In the genomic region with DNA sequence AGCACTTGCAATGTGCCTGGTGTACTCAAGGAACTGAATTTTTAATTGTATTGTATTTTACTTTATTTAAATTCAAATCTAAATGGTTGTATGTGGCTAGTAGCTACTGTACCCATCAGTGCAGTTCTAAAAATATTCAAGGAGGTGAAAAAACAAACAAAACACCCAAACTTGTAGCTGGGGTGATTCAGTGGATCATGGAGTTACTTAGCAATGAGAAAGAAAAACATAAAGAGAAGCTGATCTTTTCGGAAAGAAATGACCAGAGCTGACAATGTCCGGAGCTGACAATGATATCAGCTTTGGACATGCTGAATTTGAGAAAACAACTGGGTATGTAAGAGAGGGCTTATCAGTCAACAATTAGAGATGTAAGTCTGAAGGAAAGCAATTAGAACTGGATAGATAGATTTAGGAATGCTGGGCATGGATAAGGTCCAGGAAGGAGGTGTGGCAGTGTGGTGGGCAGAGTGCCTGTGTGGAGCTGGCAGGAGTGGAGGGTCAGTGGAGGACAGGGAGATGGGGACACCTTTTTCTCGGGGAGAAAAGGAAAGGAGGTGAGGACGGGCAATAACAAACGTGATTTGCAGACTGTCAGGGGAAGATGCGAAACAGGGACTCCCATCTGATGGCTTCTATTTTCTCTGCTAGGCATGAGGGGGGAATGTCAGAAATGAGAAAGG, we compare ENCODE assay signal across 17 cellular contexts.
DNase-seq lines count a peak whose midpoint lies in the region; ATAC-seq and TF ChIP-seq lines count a peak whose summit lies in the region.
"Had no signal": no experiment of that assay in that cellular context is flagged by ENCODE, and none has a peak within 500 bp of the region (broad histone marks: within the 10 kb centered on the region; RNA-seq: fewer than 3 reads in every experiment).

No MANE protein-coding gene starts in this region.

- peaks cover 12% of the 10 kb centered on the region for H3K4me1 Mint-ChIP-seq in HFFc6 (ENCODE audit: low read depth)

- H3K27ac ChIP-seq in right cardiac atrium (ENCODE audit: low read length), result peak overlapping the region; percentile 43

- H3K9me3 ChIP-seq in right cardiac atrium (ENCODE audit: control insufficient read depth, low read length), result no peaks in the 10 kb centered on the region

- H3K36me3 Mint-ChIP-seq in HFFc6 (ENCODE audit: low read depth), result no peaks in the 10 kb centered on the region

- 39% methylated on average over 6 of the region's 6 CpGs for WGBS in right cardiac atrium

- H3K4me3 ChIP-seq in cardiac fibroblast (replicated peaks in 1 of 2; ENCODE audit: low read depth in 2 of 2, low read length in 2 of 2) (no peak overlapping the region), right cardiac atrium (ENCODE audit: low read length) (no peak overlapping the region)

- peak overlapping the region; percentile 57 for H3K27ac Mint-ChIP-seq in HFFc6
- H3K27ac Mint-ChIP-seq: activated naive CD8-positive, alpha-beta T cell treated with anti-CD3 and anti-CD28 coated beads, Interleukin-2, amount 50 U/mL, for 24 hours; stimulated activated naive CD8-positive, alpha-beta T cell treated with anti-CD3 and anti-CD28 coated beads, Interleukin-15, Interleukin-2, amounts not matched to agents 100 ng/mL and 50 ng/mL, for 24 hours; T-helper 1 cell treated with Interleukin-12 subunit alpha and Interleukin-12 subunit beta and Interleukin-4 antibody, amounts not matched to agents 30 μg/mL and 1 μg/mL, for 36 hours had no signal

- intact Hi-C loops in right cardiac atrium (cut with DNase I), result loop anchor here in 1 of 4 donors (5.0 kb wide), 1 partner anchor 203 kb away; no protein-coding TSS in a partner anchor

- H3K27me3 ChIP-seq in right cardiac atrium (ENCODE audit: control insufficient read depth, insufficient read depth), result no peaks in the 10 kb centered on the region

- H3K4me3 Mint-ChIP-seq in HFFc6, result no peak overlapping the region
- H3K4me3 Mint-ChIP-seq: activated naive CD8-positive, alpha-beta T cell treated with anti-CD3 and anti-CD28 coated beads, Interleukin-2, amount 50 U/mL, for 24 hours; activated T-cell treated with anti-CD3 and anti-CD28 coated beads, Interleukin-2, amount 50 U/mL, for 4 hours; stimulated activated naive CD8-positive, alpha-beta T cell treated with anti-CD3 and anti-CD28 coated beads, Interleukin-15, Interleukin-2, amounts not matched to agents 100 ng/mL and 50 ng/mL, for 24 hours; T-helper 1 cell treated with Interleukin-12 subunit alpha and Interleukin-12 subunit beta and Interleukin-4 antibody, amounts not matched to agents 30 μg/mL and 1 μg/mL, for 36 hours had no signal

- no peaks in the 10 kb centered on the region for H3K9me3 Mint-ChIP-seq in HFFc6
- H3K9me3 Mint-ChIP-seq: activated naive CD8-positive, alpha-beta T cell treated with anti-CD3 and anti-CD28 coated beads, Interleukin-2, amount 50 U/mL, for 24 hours; activated T-cell treated with anti-CD3 and anti-CD28 coated beads, Interleukin-2, amount 50 U/mL, for 4 hours; stimulated activated naive CD8-positive, alpha-beta T cell treated with anti-CD3 and anti-CD28 coated beads, Interleukin-15, Interleukin-2, amounts not matched to agents 100 ng/mL and 50 ng/mL, for 24 hours; T-helper 1 cell treated with Interleukin-12 subunit alpha and Interleukin-12 subunit beta and Interleukin-4 antibody, amounts not matched to agents 30 μg/mL and 1 μg/mL, for 36 hours had no signal

- DNase-seq in HFFc6 (peak; percentile 32), cardiac fibroblast (ENCODE audit: low read depth in 2 of 2) (peak; percentile 54 to 67), right cardiac atrium (peak in 1 of 3 donors; percentile 68), renal cortical epithelial cell (ENCODE audit: low read depth) (peak; percentile 54), occipital lobe (lab: John Stamatoyannopoulos, UW) (no peak), SIG-M5 treated with dmso at 0.1 percent for 504 hours (lab: John Stamatoyannopoulos, UW; ENCODE audit: unreplicated experiment) (no peak), NCI-H446 (lab: John Stamatoyannopoulos, UW) (no peak)
- DNase-seq: activated naive CD8-positive, alpha-beta T cell treated with anti-CD3 and anti-CD28 coated beads, Interleukin-2, amount 50 U/mL, for 24 hours; activated T-cell treated with anti-CD3 and anti-CD28 coated beads, Interleukin-2, amount 50 U/mL, for 4 hours; DMS153; MV-4-11; NCI-H2107; NCI-H82; stimulated activated CD4-positive, alpha-beta T cell treated with anti-CD3 and anti-CD28 coated beads, Interleukin-12 subunit alpha, Interleukin-12 subunit beta, amount 100 ng/mL, for 4 hours had no signal

- ATAC-seq in right cardiac atrium, result peak; percentile 43 to 48
- ATAC-seq in HG03135 (IDR thresholded peaks at IDR 0.05; ENCODE audit: unreplicated experiment), result no peak
- ATAC-seq: activated naive CD8-positive, alpha-beta T cell treated with anti-CD3 and anti-CD28 coated beads, Interleukin-2, amount 50 U/mL, for 24 hours; activated T-cell treated with anti-CD3 and anti-CD28 coated beads, Interleukin-2, amount 50 U/mL, for 4 hours had no signal

- H3K4me1 ChIP-seq in right cardiac atrium (ENCODE audit: control insufficient read depth, insufficient read depth, low read length), result peaks cover 18% of the 10 kb centered on the region

- TF ChIP-seq CTCF in HFFc6 (IDR thresholded peaks at IDR 0.05) (no peak), cardiac fibroblast (IDR thresholded peaks at IDR 0.05; ENCODE audit: low read depth, low read length) (no peak)

- H3K27me3 Mint-ChIP-seq in HFFc6 (ENCODE audit: insufficient read depth), result peaks cover 1% of the 10 kb centered on the region
- H3K27me3 Mint-ChIP-seq: stimulated activated naive CD8-positive, alpha-beta T cell treated with anti-CD3 and anti-CD28 coated beads, Interleukin-15, Interleukin-2, amounts not matched to agents 100 ng/mL and 50 ng/mL, for 24 hours had no signal

Comparison
In these comparisons a context has a peak if more than half of its experiments do, and no peak if none do; other contexts are left out.
1. DNase-seq: peak in HFFc6 (single experiment), cardiac fibroblast (2 of 2) and renal cortical epithelial cell (single experiment); none in occipital lobe (single experiment), SIG-M5 treated with dmso at 0.1 percent for 504 hours (single experiment) and NCI-H446 (0 of 2).